In genomic region chr15:91022075-91022831, GRCh38 we compare ENCODE assay signal across 8 cellular contexts. TPM values are rescaled to one million over a fixed set of nuclear protein-coding genes. Genes with fewer than 3 reads are reported as not detected.
DNase-seq lines count a peak whose midpoint lies in the region; ATAC-seq and TF ChIP-seq lines count a peak whose summit lies in the region.

Gene VPS33B, minus strand, starts transcription at chr15:91022594. Its CDS starts 345 bp downstream, at chr15:91022249.

- TF ChIP-seq CTCF in GM10248 (IDR thresholded peaks at IDR 0.05; ENCODE audit: control extremely low read depth, extremely low read depth, low read depth, missing control alignments) = no peak
- no peak for TF ChIP-seq CTCF in left ventricle myocardium inferior (IDR thresholded peaks at IDR 0.05; ENCODE audit: borderline replicate concordance)
- TF ChIP-seq CTCF in progenitor cell of endocrine pancreas (IDR thresholded peaks at IDR 0.05; ENCODE audit: unreplicated experiment) = peak; percentile 9

- peaks cover 31% of the 10 kb centered on the region for H3K4me1 ChIP-seq in left ventricle myocardium inferior

- peak; percentile 81 for ATAC-seq in HG02798 (IDR thresholded peaks at IDR 0.05; ENCODE audit: poor library complexity, unreplicated experiment)

- peak; percentile 79 for DNase-seq in GM10248 (ENCODE audit: extremely low spot score)
- peak; percentile 47 for DNase-seq in NCI-H1436 treated with DMSO at 0.1 percent for 48 hours (lab: John Stamatoyannopoulos, UW)
- peak; percentile 61 to 82 (median 75) for DNase-seq in T-helper 1 cell
- peak; percentile 73 for DNase-seq in amniotic epithelial cell (ENCODE audit: low read depth)
- peak; percentile 82 for DNase-seq in left ventricle myocardium inferior
- DNase-seq in progenitor cell of endocrine pancreas (ENCODE audit: low spot score, unreplicated experiment) = peak; percentile 67
- peak; percentile 88 for DNase-seq in ureter (ENCODE audit: low spot score)

- H3K27me3 Mint-ChIP-seq in progenitor cell of endocrine pancreas = no peaks in the 10 kb centered on the region

- peak within 1 kb of the TSS; percentile 98 for H3K4me3 Mint-ChIP-seq in progenitor cell of endocrine pancreas (ENCODE audit: low read depth)

- H3K4me3 ChIP-seq in left ventricle myocardium inferior = peak within 1 kb of the TSS; percentile 89

- CTCF ChIA-PET in GM10248 (lab: Yijun Ruan, JAX) = interaction anchor here (0.7 to 4.3 kb wide), 14 partner anchors 11 to 249 kb away, joined by 3 to 37 read pairs (median 6); no protein-coding TSS in a partner anchor

- H3K27ac Mint-ChIP-seq in progenitor cell of endocrine pancreas = peak within 1 kb of the TSS; percentile 93

- H3K9me3 Mint-ChIP-seq in progenitor cell of endocrine pancreas (ENCODE audit: low read depth) = no peaks in the 10 kb centered on the region

- H3K36me3 ChIP-seq in left ventricle myocardium inferior = no peaks in the 10 kb centered on the region

- H3K9me3 ChIP-seq in left ventricle myocardium inferior (replicated peaks) = no peaks in the 10 kb centered on the region

- POLR2A ChIA-PET in GM10248 (lab: Yijun Ruan, JAX) = no interaction called here

- intact Hi-C loops in left ventricle myocardium inferior (cut with micrococcal nuclease) = no loop called here

- peaks cover 19% of the 10 kb centered on the region for H3K4me1 Mint-ChIP-seq in progenitor cell of endocrine pancreas (ENCODE audit: low read depth)

- H3K36me3 Mint-ChIP-seq in progenitor cell of endocrine pancreas (ENCODE audit: insufficient read depth) = peaks cover 2% of the 10 kb centered on the region

- H3K27me3 ChIP-seq in left ventricle myocardium inferior (ENCODE audit: low read depth) = no peaks in the 10 kb centered on the region

- peak within 1 kb of the TSS; percentile 85 for H3K27ac ChIP-seq in left ventricle myocardium inferior (replicated peaks)

RNA-seq across cellular contexts. Expression of gene VPS33B, which starts in this region (rescaled TPM):
- total RNA-seq in left ventricle myocardium inferior (4.8 TPM), progenitor cell of endocrine pancreas (28.0 and 33.3 TPM in 2 replicates), ureter (25.7 TPM)

Comparison
In these comparisons a context has a peak if more than half of its experiments do, and no peak if none do; other contexts are left out.
1. Peak in every context shown above with its lines: DNase-seq, ATAC-seq, H3K4me3 ChIP-seq and H3K27ac ChIP-seq.